In the genomic region with DNA sequence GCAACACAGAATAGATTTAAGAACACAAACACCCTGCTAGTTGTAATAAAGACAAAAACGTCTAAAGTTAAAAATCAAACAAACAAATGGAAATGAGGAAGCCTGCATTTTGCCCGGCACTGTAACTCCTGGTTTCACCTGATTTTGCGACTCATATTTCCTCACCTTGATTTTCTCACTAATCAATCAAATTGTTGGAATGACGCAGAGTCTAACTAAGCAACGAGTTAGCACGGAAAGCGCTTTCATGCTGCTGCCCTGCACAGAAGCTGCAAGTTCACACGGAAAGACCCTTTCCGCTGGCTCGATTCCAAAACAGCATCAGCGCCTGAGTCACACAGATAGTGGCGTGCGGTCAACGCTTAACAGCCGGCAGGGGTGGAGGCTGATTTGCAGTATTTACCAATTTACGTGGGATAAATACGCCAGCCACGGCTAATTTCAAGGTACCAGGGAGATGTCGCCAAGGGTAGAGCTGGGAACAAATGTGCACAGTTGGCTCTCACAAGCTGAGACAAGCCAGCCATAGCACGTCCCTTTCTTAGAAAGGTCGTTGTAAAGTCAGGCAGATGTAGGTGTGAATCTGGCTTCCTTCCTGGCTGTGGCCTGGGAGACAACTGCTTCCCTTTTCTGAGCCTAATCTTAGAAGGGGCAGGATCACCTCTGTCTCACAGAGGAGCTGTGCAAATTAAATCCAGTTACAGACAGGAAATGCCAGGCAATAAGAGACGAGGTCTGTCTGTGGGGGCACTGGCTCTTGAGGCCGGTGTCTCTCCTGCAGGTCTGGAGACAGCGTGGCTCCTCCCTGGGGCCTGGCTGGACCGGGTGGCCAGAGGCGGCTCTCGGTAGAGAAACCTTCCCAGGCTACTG, we compare ENCODE assay signal across 8 cellular contexts.
A peak's percentile ranks its signal among the peaks of the same experiment; 100 is the strongest.
DNase-seq lines count a peak whose midpoint lies in the region; ATAC-seq and TF ChIP-seq lines count a peak whose summit lies in the region.

No MANE protein-coding gene starts in this region.

- H3K27me3 ChIP-seq in psoas muscle (ENCODE audit: insufficient read depth in 3 of 3, low read length in 2 of 3), result peaks cover 0 to 49% (median 4%) of the 10 kb centered on the region in 3 donors

- in situ Hi-C loops in GM13977 (cut with MboI; ENCODE audit: low pct_unique_long_range_greater_than_20kb, low sequenced_read_pairs, unreplicated experiment), result no loop called here

- H3K4me3 ChIP-seq in psoas muscle, result no peak overlapping the region

- TF ChIP-seq CTCF in GM13977 (IDR thresholded peaks at IDR 0.05; ENCODE audit: extremely low read depth, insufficient read depth, missing control alignments), result no peak
- no peak for TF ChIP-seq CTCF in psoas muscle (IDR thresholded peaks at IDR 0.05)

- no peaks in the 10 kb centered on the region for H3K4me1 ChIP-seq in psoas muscle

- intact Hi-C loops in psoas muscle (cut with DNase I), result no loop called here

- WGBS in psoas muscle, 3 donors, result 11 to 16% (median 11%) methylated on average over 27 of the region's 27 CpGs

- no peaks in the 10 kb centered on the region for H3K9me3 ChIP-seq in psoas muscle

- peak; percentile 59 for ATAC-seq in HG02798 (IDR thresholded peaks at IDR 0.05; ENCODE audit: poor library complexity, unreplicated experiment)
- peak; percentile 35 for ATAC-seq in esophagus mucosa
- ATAC-seq in psoas muscle, result peak in 2 of 4 donors; percentile 5 to 40
- no peak for ATAC-seq in GM18873 (IDR thresholded peaks at IDR 0.05; ENCODE audit: low FRiP score, unreplicated experiment)

- DNase-seq in GM13977 (ENCODE audit: low spot score), result peak; percentile 89
- DNase-seq in NCI-H748 (lab: John Stamatoyannopoulos, UW; ENCODE audit: unreplicated experiment), result peak; percentile 93
- DNase-seq in activated CD8-positive, alpha-beta memory T cell treated with anti-CD3 and anti-CD28 coated beads, Interleukin-2, amount 50 U/mL, for 24 hours (ENCODE audit: extremely low read depth), result peak; percentile 57
- DNase-seq in psoas muscle, result peak; percentile 46 to 64
- no peak for DNase-seq in NCI-H2107 treated with DMSO at 0.1 percent for 48 hours (lab: John Stamatoyannopoulos, UW; ENCODE audit: unreplicated experiment)

- no peaks in the 10 kb centered on the region for H3K36me3 ChIP-seq in psoas muscle (ENCODE audit: insufficient read depth in 1 of 2, low read depth in 1 of 2)

- H3K27ac ChIP-seq in psoas muscle, result no peak overlapping the region
